In genomic region chr17:77143306-77143705, GRCh38 we compare ENCODE assay signal across 13 cellular contexts. TPM values are rescaled to one million over a fixed set of nuclear protein-coding genes. Genes with fewer than 3 reads are reported as not detected.
DNase-seq lines count a peak whose midpoint lies in the region; ATAC-seq and TF ChIP-seq lines count a peak whose summit lies in the region.
"Had no signal": no experiment of that assay in that cellular context is flagged by ENCODE, and none has a peak within 500 bp of the region (broad histone marks: within the 10 kb centered on the region; RNA-seq: fewer than 3 reads in every experiment).

No MANE protein-coding gene starts in this region.

- H3K56ac ChIP-seq in IMR-90 (ENCODE audit: extremely low read depth, insufficient read depth, low read length) = no peak overlapping the region

- H3K18ac ChIP-seq in IMR-90 (ENCODE audit: low read depth, low read length) = no peak overlapping the region

- H3K23ac ChIP-seq in IMR-90 (ENCODE audit: low read depth, low read length) = peak overlapping the region; percentile 73; the same call in 1 of the 2 replicates

- TF ChIP-seq CTCF in IMR-90 (conservative IDR thresholded peaks at IDR 0.05; ENCODE audit: low read depth, low read length) (no peak), esophagus muscularis mucosa (IDR thresholded peaks at IDR 0.05) (no peak), WERI-Rb-1 (IDR thresholded peaks at IDR 0.05; ENCODE audit: low read depth, low read length) (no peak)

- H2BK20ac ChIP-seq in IMR-90 (ENCODE audit: low read depth, low read length) = no peak overlapping the region

- POLR2A ChIA-PET in IMR-90 (lab: Charles Lee; ENCODE audit: unreplicated experiment) = no interaction called here

- BruUV-seq in IMR-90 (replicated peaks; lab: Mats Ljungman, UMichigan) = no TSS peak

- no peak overlapping the region for H3K4ac ChIP-seq in IMR-90 (ENCODE audit: low read depth, low read length)

- intact Hi-C loops in IMR-90 (cut with micrococcal nuclease) (no loop called here), esophagus muscularis mucosa (cut with DNase I) (no loop called here)

- dilution Hi-C loops in IMR-90 (cut with HindIII; ENCODE audit: low sequenced_read_pairs, unreplicated experiment) = no loop called here

- peaks cover 8% of the 10 kb centered on the region for H3K9me1 ChIP-seq in IMR-90 (ENCODE audit: insufficient read depth, low read length)

- no peak for TF ChIP-seq RAD21 in IMR-90 (IDR thresholded peaks at IDR 0.05; ENCODE audit: low read length)

- peaks cover 18 to 66% of the 10 kb centered on the region in 2 experiments for H3K79me1 ChIP-seq in IMR-90 (ENCODE audit: low read depth in 1 of 2, low read length in 2 of 2)

- no peak overlapping the region for H4K8ac ChIP-seq in IMR-90 (ENCODE audit: low read depth in 2 of 2, low read length in 2 of 2)

- ATAC-seq in IMR-90 (ENCODE audit: low read depth) (no peak), GM19023 (IDR thresholded peaks at IDR 0.05; ENCODE audit: unreplicated experiment) (no peak)
- ATAC-seq: activated naive CD4-positive, alpha-beta T cell treated with anti-CD3 and anti-CD28 coated beads, Interleukin-2, amount 50 U/mL, for 72 hours; left colon had no signal

- H2AK5ac ChIP-seq in IMR-90 (ENCODE audit: low read depth, low read length) = no peak overlapping the region

- no peak overlapping the region for H3K9ac ChIP-seq in IMR-90 (ENCODE audit: low read depth, low read length)
- peak overlapping the region in 1 of 3 donors; percentile 88 for H3K9ac ChIP-seq in skeletal muscle tissue (ENCODE audit: low read depth in 1 of 3, low read length in 3 of 3)

- no peak overlapping the region for H2BK5ac ChIP-seq in IMR-90 (ENCODE audit: low read depth, low read length, poor library complexity, severe bottlenecking)

- WGBS in IMR-90 (ENCODE audit: extremely low coverage in 2 of 2, insufficient read length in 1 of 2), 2 experiments = no CpG with 5 or more reads among the region's 1 CpG
- 57% methylated on average over 1 of the region's 1 CpG for WGBS in esophagus muscularis mucosa

- H3K27ac ChIP-seq in IMR-90 (ENCODE audit: insufficient read depth, low read length) (no peak overlapping the region), esophagus muscularis mucosa (replicated peaks in 1 of 4) (peak overlapping the region; percentile 43 to 96 (median 86)), skeletal muscle tissue (ENCODE audit: low read depth, low read length) (peak overlapping the region; percentile 76), WERI-Rb-1 (no peak overlapping the region)
- H3K27ac ChIP-seq: epithelial cell of prostate had no signal

- H3K14ac ChIP-seq in IMR-90 (replicated peaks; ENCODE audit: low read depth, low read length) = no peak overlapping the region

- no peak overlapping the region for H4K5ac ChIP-seq in IMR-90 (ENCODE audit: low read depth, low read length)

- TF ChIP-seq POLR2A in IMR-90 (IDR thresholded peaks at IDR 0.05; ENCODE audit: low read depth, low read length) = no peak
- peak; percentile 36; the same call in 1 of the 2 replicates for TF ChIP-seq POLR2A in Raji (IDR thresholded peaks at IDR 0.05; ENCODE audit: insufficient read depth, low read depth, low read length)
- no peak for TF ChIP-seq POLR2A in esophagus muscularis mucosa (IDR thresholded peaks at IDR 0.05; ENCODE audit: low read depth)

- H3K4me2 ChIP-seq in IMR-90 (ENCODE audit: low read depth, low read length) = no peak overlapping the region

- H3K4me3 ChIP-seq in IMR-90 (ENCODE audit: insufficient read depth, low read depth, low read length) (no peak overlapping the region), esophagus muscularis mucosa (peak overlapping the region; percentile 90 to 99 (median 97)), skeletal muscle tissue (ENCODE audit: low read length in 3 of 3) (peak overlapping the region in 1 of 3 donors; percentile 38), WERI-Rb-1 (ENCODE audit: low read depth, low read length) (no peak overlapping the region)

- H3K36me3 ChIP-seq in IMR-90 (ENCODE audit: control insufficient read depth, insufficient read depth, low read length) (peaks cover 18% of the 10 kb centered on the region), esophagus muscularis mucosa (peaks cover 6 to 50% (median 34%) of the 10 kb centered on the region in 4 donors), skeletal muscle tissue (ENCODE audit: control insufficient read depth in 3 of 3, insufficient read depth in 3 of 3, low read length in 3 of 3) (peaks cover 11 to 32% (median 28%) of the 10 kb centered on the region in 3 donors), WERI-Rb-1 (peaks cover 42% of the 10 kb centered on the region)

- no peak for TF ChIP-seq EP300 in esophagus muscularis mucosa (IDR thresholded peaks at IDR 0.05)

- H3K4me1 ChIP-seq in IMR-90 (ENCODE audit: control insufficient read depth, insufficient read depth, low read length) (peaks cover 19% of the 10 kb centered on the region), esophagus muscularis mucosa (peaks cover 24 to 67% (median 58%) of the 10 kb centered on the region in 4 donors), skeletal muscle tissue (ENCODE audit: control insufficient read depth in 3 of 3, insufficient read depth in 3 of 3, low read length in 3 of 3) (peaks cover 37 to 60% (median 40%) of the 10 kb centered on the region in 3 donors)

- no peak for DNase-seq in IMR-90
- DNase-seq in esophagus muscularis mucosa (ENCODE audit: extremely low spot score) = no peak
- DNase-seq in WERI-Rb-1 = no peak
- DNase-seq in islet precursor cell = no peak
- DNase-seq: DMS79 treated with DMSO at 0.1 percent for 48 hours; left colon; NCI-H1417 treated with DMSO at 0.1 percent for 48 hours; stimulated activated CD8-positive, alpha-beta memory T cell treated with anti-CD3 and anti-CD28 coated beads, Interleukin-4, amount 100 ng/mL, for 48 hours had no signal

- H3K9me3 ChIP-seq in IMR-90 (ENCODE audit: control insufficient read depth, insufficient read depth, low read length) (no peaks in the 10 kb centered on the region), esophagus muscularis mucosa (no peaks in the 10 kb centered on the region), skeletal muscle tissue (ENCODE audit: control insufficient read depth in 3 of 3, low read length in 3 of 3) (no peaks in the 10 kb centered on the region), WERI-Rb-1 (ENCODE audit: severe bottlenecking) (peaks cover 4% of the 10 kb centered on the region)

- no peak overlapping the region for H2BK120ac ChIP-seq in IMR-90 (ENCODE audit: low read depth, low read length)

- CTCF ChIA-PET in IMR-90 (lab: Yijun Ruan, JAX) = no interaction called here

- H3K27me3 ChIP-seq in IMR-90 (ENCODE audit: control insufficient read depth, insufficient read depth, low read length) = no peaks in the 10 kb centered on the region
- no peaks in the 10 kb centered on the region for H3K27me3 ChIP-seq in esophagus muscularis mucosa
- no peaks in the 10 kb centered on the region for H3K27me3 ChIP-seq in skeletal muscle tissue (ENCODE audit: control insufficient read depth in 3 of 3, insufficient read depth in 3 of 3, low read length in 3 of 3)
- H3K27me3 ChIP-seq in WERI-Rb-1 (ENCODE audit: insufficient read depth, low read depth, severe bottlenecking) = no peaks in the 10 kb centered on the region

- peaks cover 24% of the 10 kb centered on the region; the same call in 1 of the 2 replicates for H4K20me1 ChIP-seq in IMR-90 (ENCODE audit: insufficient read depth, low read length)

- H2AK9ac ChIP-seq in IMR-90 (replicated peaks; ENCODE audit: low read depth, low read length, poor library complexity) = no peak overlapping the region

- H2AFZ ChIP-seq in IMR-90 (replicated peaks; ENCODE audit: low read length, poor library complexity) = no peak overlapping the region

- no peak overlapping the region for H4K91ac ChIP-seq in IMR-90 (ENCODE audit: insufficient read depth, low read depth, low read length)

- in situ Hi-C loops in IMR-90 (cut with MboI; ENCODE audit: low sequenced_read_pairs) = no loop called here

- no peak overlapping the region for H2BK15ac ChIP-seq in IMR-90 (ENCODE audit: low read depth, low read length)

TF ChIP-seq in IMR-90, 13 proteins besides CTCF, POLR2A, EP300 and RAD21 (continues in another document):
- TF ChIP-seq MXI1 (IDR thresholded peaks at IDR 0.05; ENCODE audit: borderline replicate concordance, low read depth, low read length) = no peak
- TF ChIP-seq CHD1 (IDR thresholded peaks at IDR 0.05; ENCODE audit: low read depth, low read length) = no peak
- no peak for TF ChIP-seq RCOR1 (IDR thresholded peaks at IDR 0.05; ENCODE audit: insufficient replicate concordance, low read length)
- no peak for TF ChIP-seq ELK1 (IDR thresholded peaks at IDR 0.05; ENCODE audit: borderline replicate concordance, low read depth, low read length)
- no peak for TF ChIP-seq USF2 (IDR thresholded peaks at IDR 0.05; ENCODE audit: low read depth, low read length)
- no peak for TF ChIP-seq MAZ (IDR thresholded peaks at IDR 0.05; ENCODE audit: borderline replicate concordance, low read depth, low read length)
- TF ChIP-seq BHLHE40 (IDR thresholded peaks at IDR 0.05; ENCODE audit: low read depth, low read length) = no peak
- TF ChIP-seq NFE2L2 (IDR thresholded peaks at IDR 0.05; ENCODE audit: low read depth, low read length) = no peak
- TF ChIP-seq FOS (IDR thresholded peaks at IDR 0.05; ENCODE audit: low read depth, low read length) = no peak
- no peak for TF ChIP-seq RFX5 (IDR thresholded peaks at IDR 0.05; ENCODE audit: low read depth, low read length)
- TF ChIP-seq MAFK (IDR thresholded peaks at IDR 0.05; ENCODE audit: low read depth, low read length) = no peak
- TF ChIP-seq CEBPB (IDR thresholded peaks at IDR 0.05; ENCODE audit: low read depth, low read length) = no peak

RNA-seq across cellular contexts. Expression of gene SEC14L1, which starts 2.5 kb away (rescaled TPM):
- total RNA-seq in IMR-90 (2012; rRNA removed) (24.9 and 27.8 TPM in 2 replicates), esophagus muscularis mucosa (10 to 100 TPM; 40.7 to 96.4 (median 64.4) TPM), skeletal muscle tissue (83.5 TPM)
- 32.5 and 35.8 TPM in 2 replicates for polyA plus RNA-seq in IMR-90 (2012; rRNA removed)
- 19.2 and 30.0 TPM in 2 replicates for polyA plus RNA-seq in IMR-90 (2012; cell fraction: cytosol; rRNA removed)
- polyA plus RNA-seq in IMR-90 (2012; cell fraction: nucleus; rRNA removed; ENCODE audit: low replicate concordance) = 40.3 and 52.3 TPM in 2 replicates

Comparison
In these comparisons a context has a peak if more than half of its experiments do, and no peak if none do; other contexts are left out.
1. H3K27ac ChIP-seq: peak in esophagus muscularis mucosa (4 of 4) and skeletal muscle tissue (single experiment); none in IMR-90 (single experiment) and WERI-Rb-1 (single experiment).
2. H3K4me3 ChIP-seq: peak in esophagus muscularis mucosa (4 of 4); none in IMR-90 (single experiment) and WERI-Rb-1 (single experiment).